In the genomic region with DNA sequence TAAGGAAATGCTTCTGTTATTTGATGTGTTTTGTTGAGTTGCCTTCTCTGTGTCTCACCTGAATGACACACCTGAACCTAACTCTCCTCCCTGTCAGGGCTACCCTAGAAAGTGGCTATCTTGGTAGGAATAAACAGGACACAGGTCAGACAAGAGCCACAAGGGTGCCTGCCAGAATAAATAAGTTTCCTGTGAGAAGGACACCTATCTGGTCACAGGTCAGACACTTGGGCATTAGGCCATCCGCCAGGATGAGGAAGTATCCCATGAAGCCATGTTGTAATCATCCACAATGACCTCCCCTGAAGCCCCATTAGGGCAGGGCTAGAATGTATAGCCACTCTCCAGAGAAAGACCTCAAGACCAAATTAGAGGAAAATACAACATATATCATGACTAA, we compare ENCODE assay signal across 29 cellular contexts.
"Had no signal": no experiment of that assay in that cellular context is flagged by ENCODE, and none has a peak within 500 bp of the region (broad histone marks: within the 10 kb centered on the region; RNA-seq: fewer than 3 reads in every experiment).

No MANE protein-coding gene starts in this region.

- H3K27me3 Mint-ChIP-seq: dendritic cell treated with granulocyte-macrophage colony-stimulating factor and Interleukin-4, amounts not matched to agents 40 ng/mL and 50 ng/mL, for 4 days; naive B cell had no signal

- H3K4me3 ChIP-seq: colonic mucosa, esophagus squamous epithelium, gastroesophageal sphincter, heart left ventricle, hepatocyte, left lung, lower lobe of right lung, mucosa of descending colon had no signal

- H3K27ac Mint-ChIP-seq: dendritic cell treated with granulocyte-macrophage colony-stimulating factor and Interleukin-4, amounts not matched to agents 40 ng/mL and 50 ng/mL, for 4 days; effector memory CD8-positive, alpha-beta T cell; endodermal cell; immature natural killer cell; mesothelial cell of epicardium; naive B cell had no signal

- H3K9me3 ChIP-seq: colonic mucosa, esophagus squamous epithelium, gastroesophageal sphincter, left lung, lower lobe of right lung, mucosa of descending colon had no signal

- ATAC-seq: effector memory CD8-positive, alpha-beta T cell; esophagus mucosa; gastroesophageal sphincter; heart left ventricle; left colon; left lung; left ventricle myocardium superior; lower lobe of right lung; mucosa of descending colon had no signal

- H3K4me2 ChIP-seq: hepatocyte had no signal

- DNase-seq: colonic mucosa; cortex of kidney; effector CD8-positive, alpha-beta T cell; effector memory CD8-positive, alpha-beta T cell; endodermal cell; erythroblast; esophagus squamous epithelium; foreskin fibroblast; foreskin melanocyte; heart left ventricle; hypothalamus; immature natural killer cell; islet precursor cell; kidney; kidney glomerular epithelial cell; left colon; left lung; left ventricle myocardium superior; lower lobe of right lung; mesenchymal stem cell; mucosa of descending colon; naive B cell had no signal

- H3K9me3 Mint-ChIP-seq: dendritic cell treated with granulocyte-macrophage colony-stimulating factor and Interleukin-4, amounts not matched to agents 40 ng/mL and 50 ng/mL, for 4 days; effector memory CD8-positive, alpha-beta T cell; immature natural killer cell had no signal

- H3K27me3 ChIP-seq: colonic mucosa, esophagus squamous epithelium, gastroesophageal sphincter, heart left ventricle, hepatocyte, left lung had no signal

- H3K4me1 Mint-ChIP-seq: endodermal cell, immature natural killer cell, mesothelial cell of epicardium, naive B cell had no signal

- H2AFZ ChIP-seq: hepatocyte had no signal

- H3K27ac ChIP-seq: colonic mucosa, epithelial cell of prostate, esophagus squamous epithelium, gastroesophageal sphincter, heart left ventricle, hepatocyte, left lung, lower lobe of right lung had no signal

- H3K36me3 Mint-ChIP-seq: immature natural killer cell, mesothelial cell of epicardium, naive B cell had no signal

- H3K4me3 Mint-ChIP-seq: dendritic cell treated with granulocyte-macrophage colony-stimulating factor and Interleukin-4, amounts not matched to agents 40 ng/mL and 50 ng/mL, for 4 days; effector memory CD8-positive, alpha-beta T cell; endodermal cell; immature natural killer cell; mesothelial cell of epicardium; naive B cell had no signal

- H3K4me1 ChIP-seq: colonic mucosa, esophagus squamous epithelium, gastroesophageal sphincter, heart left ventricle, left lung, lower lobe of right lung had no signal

- H3K79me2 ChIP-seq: hepatocyte had no signal

- FAIRE-seq: endometrium, kidney had no signal

- H3K36me3 ChIP-seq: colonic mucosa, esophagus squamous epithelium, gastroesophageal sphincter, heart left ventricle, left lung, lower lobe of right lung had no signal
